In genomic region chr4:55183926-55184599, GRCh38 we compare ENCODE assay signal across 9 cellular contexts.
A peak's percentile ranks its signal among the peaks of the same experiment; 100 is the strongest.
DNase-seq lines count a peak whose midpoint lies in the region; ATAC-seq and TF ChIP-seq lines count a peak whose summit lies in the region.
"Had no signal": no experiment of that assay in that cellular context is flagged by ENCODE, and none has a peak within 500 bp of the region (broad histone marks: within the 10 kb centered on the region; RNA-seq: fewer than 3 reads in every experiment).

No MANE protein-coding gene starts in this region.

- in situ Hi-C loops in astrocyte of the spinal cord (cut with HindIII; ENCODE audit: low sequenced_read_pairs) = no loop called here

- DNase-seq in AG08396 (ENCODE audit: low spot score) (peak; percentile 71), HS-27A (ENCODE audit: low read depth) (peak; percentile 88), astrocyte of the spinal cord (ENCODE audit: low read depth, low spot score) (peak; percentile 96), islet precursor cell (peak; percentile 97), NCI-H2107 (lab: John Stamatoyannopoulos, UW) (no peak), NCI-H1417 (lab: John Stamatoyannopoulos, UW) (no peak), NCI-H1092 (lab: John Stamatoyannopoulos, UW) (no peak)
- DNase-seq: GF-D8 had no signal

- TF ChIP-seq CTCF in astrocyte of the spinal cord (IDR thresholded peaks at IDR 0.05; ENCODE audit: low read depth, low read length) = no peak

- ATAC-seq in HG02763 (IDR thresholded peaks at IDR 0.05; ENCODE audit: unreplicated experiment) = no peak

- no peak overlapping the region for H3K4me3 ChIP-seq in astrocyte of the spinal cord (ENCODE audit: low read depth, low read length)

Comparison
In these comparisons a context has a peak if more than half of its experiments do, and no peak if none do; other contexts are left out.
1. DNase-seq: peak in AG08396 (single experiment), HS-27A (single experiment), astrocyte of the spinal cord (single experiment) and islet precursor cell (single experiment); none in NCI-H2107 (single experiment), NCI-H1417 (0 of 3) and NCI-H1092 (single experiment).